ENCODE assay signal across 23 cellular contexts in the genomic region with DNA sequence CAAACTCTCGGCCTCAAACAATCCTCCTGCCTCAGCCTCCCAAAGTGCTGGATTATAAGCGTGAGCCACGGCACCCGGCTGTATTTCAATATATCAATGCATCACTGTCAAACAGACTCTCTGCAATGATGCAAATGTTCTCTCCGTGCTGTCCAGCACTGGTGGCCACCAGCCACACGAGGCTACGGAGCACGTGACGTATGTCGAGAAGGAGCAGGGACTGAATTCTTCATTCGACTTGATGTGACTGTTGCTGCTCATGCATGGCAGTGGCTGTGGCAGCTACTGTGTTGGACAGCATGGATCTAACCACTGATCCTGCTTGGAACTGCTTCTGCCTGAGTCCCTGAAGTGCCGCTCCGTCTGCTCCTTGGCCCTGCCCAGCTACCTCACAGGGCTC. TPM values are rescaled to one million over a fixed set of nuclear protein-coding genes. Genes with fewer than 3 reads are reported as not detected.
"Had no signal": no experiment of that assay in that cellular context is flagged by ENCODE, and none has a peak within 500 bp of the region (broad histone marks: within the 10 kb centered on the region; RNA-seq: fewer than 3 reads in every experiment).

No MANE protein-coding gene starts in this region.

- H3K36me3 ChIP-seq: SJSA1 had no signal

- H3K27ac ChIP-seq: HL-60, KMS-11, SJSA1 had no signal

- DNase-seq: Kasumi-1, MM.1S, NCI-H1092 treated with DMSO at 0.1 percent for 48 hours, NCI-H1436, NCI-H187, NCI-H2029, NCI-H2081 treated with DMSO at 0.1 percent for 48 hours, NCI-H2171, NCI-H226, NCI-H446, NCI-H510A, NCI-H524 treated with DMSO at 0.1 percent for 48 hours, NCI-H69, NCI-H774, Right ventricle myocardium superior, RPMI8226, SIG-M5 had no signal

- H3K9me3 ChIP-seq: SJSA1 had no signal

- H3K9ac ChIP-seq: KMS-11 had no signal

- H3K4me2 ChIP-seq: KMS-11 had no signal

- FAIRE-seq: RCC 7860 had no signal

- H3K4me3 ChIP-seq: SJSA1, SK-N-MC had no signal

RNA-seq across cellular contexts. Expression of gene LRRC4B, which starts 9.8 kb away (rescaled TPM):
- total RNA-seq: M059J, SJSA1 had no signal

RNA-seq across cellular contexts. Expression of gene ASPDH, which starts 44.7 kb away (rescaled TPM):
- total RNA-seq: M059J, Right ventricle myocardium superior, SJSA1 had no signal
